Comparison of ENCODE assay signal across 11 cellular contexts in the genomic region with DNA sequence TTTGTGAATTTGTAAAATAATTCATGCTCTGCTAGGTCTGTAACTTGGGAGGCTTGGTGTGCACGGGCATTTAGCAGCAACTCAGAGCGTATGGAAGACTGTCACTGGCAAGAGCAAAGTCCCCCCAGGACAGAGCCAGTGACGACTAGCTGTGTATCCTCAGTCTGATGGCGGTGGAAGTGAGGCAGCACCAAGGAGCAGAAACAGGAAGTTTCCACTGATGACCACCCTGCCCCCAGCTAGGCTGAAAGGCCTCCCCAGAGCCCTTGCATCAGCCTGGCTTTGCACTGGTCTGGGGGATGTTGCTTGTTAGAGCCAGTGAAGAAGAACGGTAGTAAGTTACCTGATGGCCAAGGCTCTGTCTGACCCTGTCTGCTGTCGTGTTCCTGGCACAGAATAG.
DNase-seq lines count a peak whose midpoint lies in the region; ATAC-seq and TF ChIP-seq lines count a peak whose summit lies in the region.
"Had no signal": no experiment of that assay in that cellular context is flagged by ENCODE, and none has a peak within 500 bp of the region (broad histone marks: within the 10 kb centered on the region; RNA-seq: fewer than 3 reads in every experiment).

No MANE protein-coding gene starts in this region.

- TF ChIP-seq CTCF in right atrium auricular region (IDR thresholded peaks at IDR 0.05): no peak
- TF ChIP-seq CTCF in WTC11 (IDR thresholded peaks at IDR 0.05): no peak

- H3K27me3 Mint-ChIP-seq in WTC11 (ENCODE audit: low read depth): no peaks in the 10 kb centered on the region

- H3K4me3 ChIP-seq in right cardiac atrium (ENCODE audit: low read length) (no peak overlapping the region), right atrium auricular region (no peak overlapping the region)

- H3K9me3 ChIP-seq in right cardiac atrium (ENCODE audit: control insufficient read depth, low read length) (no peaks in the 10 kb centered on the region), right atrium auricular region (no peaks in the 10 kb centered on the region)

- H3K4me3 Mint-ChIP-seq in WTC11: no peak overlapping the region
- H3K4me3 Mint-ChIP-seq: natural killer cell had no signal

- POLR2A ChIA-PET in WTC11 (lab: Charles Lee): interaction anchor here (0.6 to 1.3 kb wide), 4 partner anchors 54 to 1744 kb away, joined by 3 to 4 read pairs (median 4); no protein-coding TSS in a partner anchor

- DNase-seq in right cardiac atrium (peak in 1 of 3 donors; percentile 45), right atrium auricular region (ENCODE audit: low spot score) (no peak), WTC11 (ENCODE audit: low spot score) (peak; percentile 35), kidney tubule cell (ENCODE audit: low spot score) (peak; percentile 71), COLO829 (ENCODE audit: low spot score) (no peak)
- DNase-seq: activated CD8-positive, alpha-beta memory T cell treated with anti-CD3 and anti-CD28 coated beads for 24 hours; natural killer cell; NCI-H1417 treated with DMSO at 0.1 percent for 48 hours had no signal

- intact Hi-C loops in right cardiac atrium (cut with DNase I): no loop called here

- peak overlapping the region; percentile 89 for H3K27ac Mint-ChIP-seq in WTC11

- peaks cover 16% of the 10 kb centered on the region for H3K4me1 ChIP-seq in right cardiac atrium (ENCODE audit: control insufficient read depth, insufficient read depth, low read length)
- H3K4me1 ChIP-seq in right atrium auricular region: peaks cover 0 to 33% of the 10 kb centered on the region in 2 donors

- H3K27ac ChIP-seq in right cardiac atrium (ENCODE audit: low read length) (no peak overlapping the region), right atrium auricular region (no peak overlapping the region)

- WGBS in right cardiac atrium: 45% methylated on average over 6 of the region's 6 CpGs

- H3K36me3 ChIP-seq in right atrium auricular region: no peaks in the 10 kb centered on the region

- peak; percentile 43 to 46 for ATAC-seq in right cardiac atrium
- peak; percentile 56 for ATAC-seq in WTC11
- ATAC-seq in esophagus mucosa: no peak
- no peak for ATAC-seq in GM18867 (IDR thresholded peaks at IDR 0.05; ENCODE audit: unreplicated experiment)
- ATAC-seq in HG03108 (IDR thresholded peaks at IDR 0.05; ENCODE audit: unreplicated experiment): no peak
- ATAC-seq: natural killer cell had no signal

- CTCF ChIA-PET in WTC11 (lab: Charles Lee): interaction anchor here (0.8 to 4.5 kb wide), 6 partner anchors 8 to 98 kb away, joined by 3 to 44 read pairs (median 4); no protein-coding TSS in a partner anchor

- peaks cover 53% of the 10 kb centered on the region for H3K4me1 Mint-ChIP-seq in WTC11

- no peaks in the 10 kb centered on the region for H3K9me3 Mint-ChIP-seq in WTC11
- H3K9me3 Mint-ChIP-seq: natural killer cell had no signal

- H3K27me3 ChIP-seq in right cardiac atrium (ENCODE audit: control insufficient read depth, insufficient read depth) (no peaks in the 10 kb centered on the region), right atrium auricular region (no peaks in the 10 kb centered on the region)

- no peaks in the 10 kb centered on the region for H3K36me3 Mint-ChIP-seq in WTC11
- H3K36me3 Mint-ChIP-seq: natural killer cell had no signal

TF ChIP-seq in WTC11, 78 proteins besides CTCF, POLR2A, EP300 and RAD21 (continues in another document):
- TF ChIP-seq ETV6 (CRISPR knock-in tag; IDR thresholded peaks at IDR 0.05) (peak; percentile 64; the same call in 1 of the 2 replicates), ZNF281 (CRISPR knock-in tag; IDR thresholded peaks at IDR 0.05) (no peak), IRF1 (CRISPR knock-in tag; IDR thresholded peaks at IDR 0.05) (no peak), PRRX2 (CRISPR knock-in tag; IDR thresholded peaks at IDR 0.05) (no peak), JAZF1 (CRISPR knock-in tag; IDR thresholded peaks at IDR 0.05) (no peak), TP53 (CRISPR knock-in tag; IDR thresholded peaks at IDR 0.05) (no peak), NR3C1 (CRISPR knock-in tag; conservative IDR thresholded peaks at IDR 0.05; ENCODE audit: low read depth) (no peak), ZMAT4 (CRISPR knock-in tag; IDR thresholded peaks at IDR 0.05) (no peak), CBFB (CRISPR knock-in tag; IDR thresholded peaks at IDR 0.05; ENCODE audit: low read depth) (no peak), GABPB1 (CRISPR knock-in tag; IDR thresholded peaks at IDR 0.05) (peak; percentile 98)
- TF ChIP-seq, protein P1, sequence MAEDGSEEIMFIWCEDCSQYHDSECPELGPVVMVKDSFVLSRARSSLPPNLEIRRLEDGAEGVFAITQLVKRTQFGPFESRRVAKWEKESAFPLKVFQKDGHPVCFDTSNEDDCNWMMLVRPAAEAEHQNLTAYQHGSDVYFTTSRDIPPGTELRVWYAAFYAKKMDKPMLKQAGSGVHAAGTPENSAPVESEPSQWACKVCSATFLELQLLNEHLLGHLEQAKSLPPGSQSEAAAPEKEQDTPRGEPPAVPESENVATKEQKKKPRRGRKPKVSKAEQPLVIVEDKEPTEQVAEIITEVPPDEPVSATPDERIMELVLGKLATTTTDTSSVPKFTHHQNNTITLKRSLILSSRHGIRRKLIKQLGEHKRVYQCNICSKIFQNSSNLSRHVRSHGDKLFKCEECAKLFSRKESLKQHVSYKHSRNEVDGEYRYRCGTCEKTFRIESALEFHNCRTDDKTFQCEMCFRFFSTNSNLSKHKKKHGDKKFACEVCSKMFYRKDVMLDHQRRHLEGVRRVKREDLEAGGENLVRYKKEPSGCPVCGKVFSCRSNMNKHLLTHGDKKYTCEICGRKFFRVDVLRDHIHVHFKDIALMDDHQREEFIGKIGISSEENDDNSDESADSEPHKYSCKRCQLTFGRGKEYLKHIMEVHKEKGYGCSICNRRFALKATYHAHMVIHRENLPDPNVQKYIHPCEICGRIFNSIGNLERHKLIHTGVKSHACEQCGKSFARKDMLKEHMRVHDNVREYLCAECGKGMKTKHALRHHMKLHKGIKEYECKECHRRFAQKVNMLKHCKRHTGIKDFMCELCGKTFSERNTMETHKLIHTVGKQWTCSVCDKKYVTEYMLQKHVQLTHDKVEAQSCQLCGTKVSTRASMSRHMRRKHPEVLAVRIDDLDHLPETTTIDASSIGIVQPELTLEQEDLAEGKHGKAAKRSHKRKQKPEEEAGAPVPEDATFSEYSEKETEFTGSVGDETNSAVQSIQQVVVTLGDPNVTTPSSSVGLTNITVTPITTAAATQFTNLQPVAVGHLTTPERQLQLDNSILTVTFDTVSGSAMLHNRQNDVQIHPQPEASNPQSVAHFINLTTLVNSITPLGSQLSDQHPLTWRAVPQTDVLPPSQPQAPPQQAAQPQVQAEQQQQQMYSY (CRISPR knock-in tag; IDR thresholded peaks at IDR 0.05): no peak
- TF ChIP-seq, protein P2, sequence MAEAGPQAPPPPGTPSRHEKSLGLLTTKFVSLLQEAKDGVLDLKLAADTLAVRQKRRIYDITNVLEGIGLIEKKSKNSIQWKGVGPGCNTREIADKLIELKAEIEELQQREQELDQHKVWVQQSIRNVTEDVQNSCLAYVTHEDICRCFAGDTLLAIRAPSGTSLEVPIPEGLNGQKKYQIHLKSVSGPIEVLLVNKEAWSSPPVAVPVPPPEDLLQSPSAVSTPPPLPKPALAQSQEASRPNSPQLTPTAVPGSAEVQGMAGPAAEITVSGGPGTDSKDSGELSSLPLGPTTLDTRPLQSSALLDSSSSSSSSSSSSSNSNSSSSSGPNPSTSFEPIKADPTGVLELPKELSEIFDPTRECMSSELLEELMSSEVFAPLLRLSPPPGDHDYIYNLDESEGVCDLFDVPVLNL (CRISPR knock-in tag; IDR thresholded peaks at IDR 0.05; ENCODE audit: borderline replicate concordance, low read depth): no peak

Comparison
In these comparisons a context has a peak if more than half of its experiments do, and no peak if none do; other contexts are left out.
1. ATAC-seq: peak in right cardiac atrium (2 of 2) and WTC11 (single experiment); none in esophagus mucosa (single experiment), GM18867 (single experiment) and HG03108 (single experiment).
2. DNase-seq: peak in WTC11 (single experiment) and kidney tubule cell (single experiment); none in right atrium auricular region (single experiment) and COLO829 (single experiment).